In the genomic region with DNA sequence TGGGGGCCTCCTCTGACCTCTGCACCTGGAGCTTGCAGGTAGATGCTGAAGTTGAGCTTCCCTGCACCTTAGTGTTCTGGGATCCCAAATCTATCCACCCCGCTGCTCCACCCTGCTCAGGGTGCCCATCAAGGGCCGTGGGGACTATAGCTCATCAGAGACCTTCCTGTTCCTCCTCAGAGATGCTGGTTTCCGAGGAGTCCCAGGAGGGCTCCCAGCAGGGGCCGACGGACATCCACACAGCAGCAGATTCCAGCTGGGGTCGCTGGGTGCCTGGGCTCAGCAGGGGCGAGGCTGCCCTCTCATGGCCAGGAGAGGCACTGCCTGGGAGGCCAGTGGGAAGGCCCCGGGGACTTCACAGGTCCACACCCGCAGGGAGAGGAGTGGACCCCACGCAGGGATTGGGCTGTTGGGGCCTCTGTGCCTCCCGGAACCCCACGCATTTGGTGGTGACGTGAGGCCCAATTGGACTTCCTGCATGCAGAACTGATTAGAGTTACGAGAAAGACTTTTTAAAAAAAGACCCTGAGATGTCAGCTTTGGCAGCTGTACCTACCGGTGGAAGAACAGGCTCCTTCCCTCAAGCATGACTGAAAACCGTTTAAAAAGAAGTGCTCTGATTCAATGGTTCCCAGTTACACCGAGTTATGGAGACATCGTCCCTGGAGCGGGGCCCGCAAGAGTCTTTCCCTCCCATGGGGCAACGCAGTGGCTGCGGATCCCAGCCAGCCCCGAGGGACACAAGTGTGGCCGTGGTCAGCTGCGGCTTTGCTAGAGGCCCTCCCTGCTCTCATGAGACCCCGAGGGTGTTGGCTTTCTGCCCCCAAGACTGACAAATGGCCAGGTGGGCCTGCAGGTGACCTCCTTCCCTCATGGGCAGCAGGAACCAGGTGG, we compare ENCODE assay signal across 8 cellular contexts. TPM values are rescaled to one million over a fixed set of nuclear protein-coding genes. Genes with fewer than 3 reads are reported as not detected.
DNase-seq lines count a peak whose midpoint lies in the region; ATAC-seq and TF ChIP-seq lines count a peak whose summit lies in the region.

No MANE protein-coding gene starts in this region.

- H3K4me3 Mint-ChIP-seq in CD4-positive, alpha-beta T cell = peak overlapping the region; percentile 42
- H3K4me3 Mint-ChIP-seq in activated naive CD8-positive, alpha-beta T cell = peak overlapping the region; percentile 69

- H3K4me3 ChIP-seq in psoas muscle = no peak overlapping the region
- no peak overlapping the region for H3K4me3 ChIP-seq in vagina

- intact Hi-C loops in CD4-positive, alpha-beta T cell (cut with DNase I, micrococcal nuclease) = loop anchor here (1.0 to 5.0 kb wide), 3 partner anchors 116 to 315 kb away; a partner anchor contains a TSS
- intact Hi-C loops in head of caudate nucleus (cut with DNase I) = loop anchor here (10.0 kb wide), 1 partner anchor 112 kb away; no protein-coding TSS in a partner anchor
- intact Hi-C loops in psoas muscle (cut with DNase I) = loop anchor here (1.0 to 10.0 kb wide), 5 partner anchors 115 to 205 kb away; no protein-coding TSS in a partner anchor
- intact Hi-C loops in vagina (cut with DNase I) = loop anchor here (5.0 kb wide), 1 partner anchor 115 kb away; no protein-coding TSS in a partner anchor

- no peaks in the 10 kb centered on the region for H3K27me3 ChIP-seq in CD4-positive, alpha-beta T cell (ENCODE audit: control insufficient read depth, insufficient read depth, low read length)
- H3K27me3 ChIP-seq in psoas muscle (ENCODE audit: insufficient read depth in 3 of 3, low read length in 2 of 3) = peaks cover 0 to 11% (median 5%) of the 10 kb centered on the region in 3 donors
- no peaks in the 10 kb centered on the region for H3K27me3 ChIP-seq in vagina

- H3K36me3 Mint-ChIP-seq in CD4-positive, alpha-beta T cell (ENCODE audit: low read depth) = no peaks in the 10 kb centered on the region
- H3K36me3 Mint-ChIP-seq in activated naive CD8-positive, alpha-beta T cell = no peaks in the 10 kb centered on the region

- peak; percentile 82 for TF ChIP-seq CTCF in CD4-positive, alpha-beta T cell (IDR thresholded peaks at IDR 0.05)
- TF ChIP-seq CTCF in psoas muscle (IDR thresholded peaks at IDR 0.05) (peak; percentile 91), vagina (IDR thresholded peaks at IDR 0.05) (peak; percentile 71 to 80 (median 78))

- peak; percentile 44 to 69 (median 56) for DNase-seq in CD4-positive, alpha-beta T cell
- DNase-seq in Kasumi-1 (lab: John Stamatoyannopoulos, UW) (peak; percentile 56 to 76), head of caudate nucleus (peak; percentile 32 to 85 (median 70)), psoas muscle (peak; percentile 75 to 88), vagina (ENCODE audit: extremely low spot score in 2 of 2) (no peak)

- 18 to 28% (median 20%) methylated on average over 26 of the region's 26 CpGs for WGBS in psoas muscle, 3 donors

- H3K27ac ChIP-seq in CD4-positive, alpha-beta T cell (ENCODE audit: low read depth, low read length) = no peak overlapping the region
- H3K27ac ChIP-seq in psoas muscle (peak overlapping the region; percentile 58), vagina (peak overlapping the region; percentile 22)

- CTCF ChIA-PET in CD4-positive, alpha-beta T cell (lab: Charles Lee) = interaction anchor here (0.5 to 2.0 kb wide), 12 partner anchors 8 to 191 kb away, joined by 3 to 19 read pairs (median 5); a partner anchor contains a TSS

- H3K9me3 ChIP-seq in CD4-positive, alpha-beta T cell (ENCODE audit: control insufficient read depth, low read length) = no peaks in the 10 kb centered on the region
- H3K9me3 ChIP-seq in psoas muscle (no peaks in the 10 kb centered on the region), vagina (no peaks in the 10 kb centered on the region)

- H3K27me3 Mint-ChIP-seq in CD4-positive, alpha-beta T cell = no peaks in the 10 kb centered on the region
- H3K27me3 Mint-ChIP-seq in activated naive CD8-positive, alpha-beta T cell = no peaks in the 10 kb centered on the region

- peak; percentile 88 for ATAC-seq in CD4-positive, alpha-beta T cell (ENCODE audit: poor library complexity)
- ATAC-seq in GM19463 (IDR thresholded peaks at IDR 0.05; ENCODE audit: unreplicated experiment) (peak; percentile 60), SK-N-SH treated with all-trans-retinoic acid at 6 μM for 48 hours (peak; percentile 99), psoas muscle (peak; percentile 89 to 95 (median 90))

- no peak for TF ChIP-seq POLR2A in vagina (IDR thresholded peaks at IDR 0.05)

- H3K4me1 Mint-ChIP-seq in CD4-positive, alpha-beta T cell (ENCODE audit: low read depth) = peaks cover 15% of the 10 kb centered on the region
- peaks cover 28% of the 10 kb centered on the region for H3K4me1 Mint-ChIP-seq in activated naive CD8-positive, alpha-beta T cell (ENCODE audit: low read depth)

- H3K4me1 ChIP-seq in psoas muscle (peaks cover 4% of the 10 kb centered on the region), vagina (peaks cover 27% of the 10 kb centered on the region)

- POLR2A ChIA-PET in CD4-positive, alpha-beta T cell (lab: Charles Lee) = interaction anchor here (0.6 to 1.6 kb wide), 3 partner anchors 35 to 256 kb away, joined by 3 to 8 read pairs (median 4); no protein-coding TSS in a partner anchor

- H3K27ac Mint-ChIP-seq in CD4-positive, alpha-beta T cell = peak overlapping the region; percentile 44
- H3K27ac Mint-ChIP-seq in activated naive CD8-positive, alpha-beta T cell = peak overlapping the region; percentile 68

- no peaks in the 10 kb centered on the region for H3K9me3 Mint-ChIP-seq in CD4-positive, alpha-beta T cell
- no peaks in the 10 kb centered on the region for H3K9me3 Mint-ChIP-seq in activated naive CD8-positive, alpha-beta T cell (ENCODE audit: low read depth)

- H3K36me3 ChIP-seq in psoas muscle (ENCODE audit: insufficient read depth in 1 of 2, low read depth in 1 of 2) = no peaks in the 10 kb centered on the region
- H3K36me3 ChIP-seq in vagina = no peaks in the 10 kb centered on the region

TF ChIP-seq in SK-N-SH treated with all-trans-retinoic acid at 6 μM for 48 hours, 23 proteins besides CTCF, POLR2A, EP300 and RAD21 (continues in another document):
- TF ChIP-seq BACH2 (CRISPR knock-in tag; IDR thresholded peaks at IDR 0.05; ENCODE audit: borderline replicate concordance) (no peak), ZNF565 (CRISPR knock-in tag; conservative IDR thresholded peaks at IDR 0.05; ENCODE audit: low read depth) (no peak), TCF4 (CRISPR knock-in tag; IDR thresholded peaks at IDR 0.05; ENCODE audit: borderline replicate concordance) (no peak), PPARA (CRISPR knock-in tag; IDR thresholded peaks at IDR 0.05; ENCODE audit: borderline replicate concordance) (no peak), RARB (CRISPR knock-in tag; IDR thresholded peaks at IDR 0.05) (no peak), ISL1 (CRISPR knock-in tag; IDR thresholded peaks at IDR 0.05) (no peak), ZFP3 (CRISPR knock-in tag; IDR thresholded peaks at IDR 0.05) (no peak), ARNTL (CRISPR knock-in tag; IDR thresholded peaks at IDR 0.05; ENCODE audit: borderline replicate concordance, low read depth) (no peak), ZFP30 (CRISPR knock-in tag; IDR thresholded peaks at IDR 0.05) (no peak), SNAI2 (CRISPR knock-in tag; IDR thresholded peaks at IDR 0.05) (no peak)
- TF ChIP-seq, protein P1, sequence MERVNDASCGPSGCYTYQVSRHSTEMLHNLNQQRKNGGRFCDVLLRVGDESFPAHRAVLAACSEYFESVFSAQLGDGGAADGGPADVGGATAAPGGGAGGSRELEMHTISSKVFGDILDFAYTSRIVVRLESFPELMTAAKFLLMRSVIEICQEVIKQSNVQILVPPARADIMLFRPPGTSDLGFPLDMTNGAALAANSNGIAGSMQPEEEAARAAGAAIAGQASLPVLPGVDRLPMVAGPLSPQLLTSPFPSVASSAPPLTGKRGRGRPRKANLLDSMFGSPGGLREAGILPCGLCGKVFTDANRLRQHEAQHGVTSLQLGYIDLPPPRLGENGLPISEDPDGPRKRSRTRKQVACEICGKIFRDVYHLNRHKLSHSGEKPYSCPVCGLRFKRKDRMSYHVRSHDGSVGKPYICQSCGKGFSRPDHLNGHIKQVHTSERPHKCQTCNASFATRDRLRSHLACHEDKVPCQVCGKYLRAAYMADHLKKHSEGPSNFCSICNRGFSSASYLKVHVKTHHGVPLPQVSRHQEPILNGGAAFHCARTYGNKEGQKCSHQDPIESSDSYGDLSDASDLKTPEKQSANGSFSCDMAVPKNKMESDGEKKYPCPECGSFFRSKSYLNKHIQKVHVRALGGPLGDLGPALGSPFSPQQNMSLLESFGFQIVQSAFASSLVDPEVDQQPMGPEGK (CRISPR knock-in tag; IDR thresholded peaks at IDR 0.05; ENCODE audit: borderline replicate concordance) = no peak
- TF ChIP-seq, protein P2, sequence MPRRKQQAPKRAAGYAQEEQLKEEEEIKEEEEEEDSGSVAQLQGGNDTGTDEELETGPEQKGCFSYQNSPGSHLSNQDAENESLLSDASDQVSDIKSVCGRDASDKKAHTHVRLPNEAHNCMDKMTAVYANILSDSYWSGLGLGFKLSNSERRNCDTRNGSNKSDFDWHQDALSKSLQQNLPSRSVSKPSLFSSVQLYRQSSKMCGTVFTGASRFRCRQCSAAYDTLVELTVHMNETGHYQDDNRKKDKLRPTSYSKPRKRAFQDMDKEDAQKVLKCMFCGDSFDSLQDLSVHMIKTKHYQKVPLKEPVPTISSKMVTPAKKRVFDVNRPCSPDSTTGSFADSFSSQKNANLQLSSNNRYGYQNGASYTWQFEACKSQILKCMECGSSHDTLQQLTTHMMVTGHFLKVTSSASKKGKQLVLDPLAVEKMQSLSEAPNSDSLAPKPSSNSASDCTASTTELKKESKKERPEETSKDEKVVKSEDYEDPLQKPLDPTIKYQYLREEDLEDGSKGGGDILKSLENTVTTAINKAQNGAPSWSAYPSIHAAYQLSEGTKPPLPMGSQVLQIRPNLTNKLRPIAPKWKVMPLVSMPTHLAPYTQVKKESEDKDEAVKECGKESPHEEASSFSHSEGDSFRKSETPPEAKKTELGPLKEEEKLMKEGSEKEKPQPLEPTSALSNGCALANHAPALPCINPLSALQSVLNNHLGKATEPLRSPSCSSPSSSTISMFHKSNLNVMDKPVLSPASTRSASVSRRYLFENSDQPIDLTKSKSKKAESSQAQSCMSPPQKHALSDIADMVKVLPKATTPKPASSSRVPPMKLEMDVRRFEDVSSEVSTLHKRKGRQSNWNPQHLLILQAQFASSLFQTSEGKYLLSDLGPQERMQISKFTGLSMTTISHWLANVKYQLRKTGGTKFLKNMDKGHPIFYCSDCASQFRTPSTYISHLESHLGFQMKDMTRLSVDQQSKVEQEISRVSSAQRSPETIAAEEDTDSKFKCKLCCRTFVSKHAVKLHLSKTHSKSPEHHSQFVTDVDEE (CRISPR knock-in tag; IDR thresholded peaks at IDR 0.05) = no peak

RNA-seq across cellular contexts. Expression of a gene that starts 25.3 kb away (rescaled TPM):
- total RNA-seq in CD4-positive, alpha-beta T cell = 1 to 10 TPM; 2.3 to 2.5 TPM
- total RNA-seq in psoas muscle (10 to 100 TPM in 1 of 4 donors, 1 to 10 TPM in 3; 5.3 to 12.8 (median 8.7) TPM), vagina (45.9 TPM)
- polyA plus RNA-seq in psoas muscle = 10 to 100 TPM in 2 of 3 donors, 1 to 10 TPM in 1; 9.8 to 38.5 (median 17.5) TPM

Comparison
In these comparisons a context has a peak if more than half of its experiments do, and no peak if none do; other contexts are left out.
1. DNase-seq: peak in CD4-positive, alpha-beta T cell (10 of 10), Kasumi-1 (2 of 2), head of caudate nucleus (42 of 42) and psoas muscle (2 of 2); none in vagina (0 of 2).
2. Peak in every context shown above with its lines, with median percentiles within 50 percentile points of each other: ATAC-seq and CTCF ChIP-seq.